Comparison of ENCODE assay signal across 8 cellular contexts in genomic region chr7:25125137-25125946, GRCh38. TPM values are rescaled to one million over a fixed set of nuclear protein-coding genes. Genes with fewer than 3 reads are reported as not detected.
DNase-seq lines count a peak whose midpoint lies in the region; ATAC-seq, FAIRE-seq and TF ChIP-seq lines count a peak whose summit lies in the region.

Gene CYCS, minus strand, starts transcription at chr7:25125260. Its CDS starts 1,141 bp downstream, at chr7:25124119.

- H3K36me3 ChIP-seq in small intestine (ENCODE audit: control insufficient read depth in 2 of 2, insufficient read depth in 2 of 2, low read length in 2 of 2): peaks cover 8 to 10% of the 10 kb centered on the region in 2 donors

- peaks cover 3% of the 10 kb centered on the region for H3K27me3 ChIP-seq in AG04450 (ENCODE audit: control insufficient read depth, insufficient read depth, low read length)
- H3K27me3 ChIP-seq in small intestine (ENCODE audit: control insufficient read depth in 2 of 2, insufficient read depth in 2 of 2, low read length in 2 of 2): no peaks in the 10 kb centered on the region

- H3K27ac ChIP-seq in AG04450 (ENCODE audit: low read depth, low read length) (peak within 1 kb of the TSS; percentile 77), small intestine (ENCODE audit: low read depth in 1 of 2, low read length in 1 of 2) (peak within 1 kb of the TSS; percentile 90 to 95)

- peaks cover 46% of the 10 kb centered on the region for H3K36me3 Mint-ChIP-seq in WTC11

- CTCF ChIA-PET in AG04450 (lab: Charles Lee) (interaction anchor here (0.6 to 4.3 kb wide), 8 partner anchors 12 to 550 kb away, joined by 3 to 13 read pairs (median 4); no protein-coding TSS in a partner anchor), WTC11 (lab: Charles Lee) (interaction anchor here (0.6 to 2.4 kb wide), 10 partner anchors 8 to 1597 kb away, joined by 3 to 13 read pairs (median 6); a partner anchor contains a TSS)

- H3K9me3 Mint-ChIP-seq in WTC11: no peaks in the 10 kb centered on the region

- no peaks in the 10 kb centered on the region for H3K4me1 ChIP-seq in small intestine (ENCODE audit: control insufficient read depth in 2 of 2, insufficient read depth in 1 of 2, low read depth in 1 of 2, low read length in 1 of 2)

- FAIRE-seq in small intestine (lab: Jason Lieb, UNC): no peak

- 1% methylated on average over 66 to 67 of the region's 67 CpGs for WGBS in small intestine, 3 donors

- H3K9me3 ChIP-seq in AG04450 (ENCODE audit: control insufficient read depth, insufficient read depth, low read length) (no peaks in the 10 kb centered on the region; the same call in 1 of the 2 replicates), small intestine (ENCODE audit: control insufficient read depth, low read depth) (no peaks in the 10 kb centered on the region)

- ATAC-seq in GM18909 (IDR thresholded peaks at IDR 0.05; ENCODE audit: poor library complexity, unreplicated experiment): peak; percentile 97
- peak; percentile 95 for ATAC-seq in HG03175 (IDR thresholded peaks at IDR 0.05; ENCODE audit: unreplicated experiment)
- ATAC-seq in WTC11: peak; percentile 97

- POLR2A ChIA-PET in AG04450 (lab: Yijun Ruan, JAX): interaction anchor here (0.6 to 1.9 kb wide), 17 partner anchors 9 to 736 kb away, joined by 3 to 16 read pairs (median 4); partner anchors contain the start of genes OSBPL3 and PALS2
- POLR2A ChIA-PET in WTC11 (lab: Charles Lee): interaction anchor here (0.5 to 1.5 kb wide), 13 partner anchors 9 to 1445 kb away, joined by 3 to 11 read pairs (median 3); a partner anchor contains a TSS

- H3K4me3 ChIP-seq in AG04450 (ENCODE audit: low read depth, low read length): peak within 1 kb of the TSS; percentile 98
- peak within 1 kb of the TSS; percentile 79 to 93 for H3K4me3 ChIP-seq in cardiac fibroblast (replicated peaks in 1 of 2; ENCODE audit: low read depth in 2 of 2, low read length in 2 of 2)
- peak within 1 kb of the TSS; percentile 80 to 85 for H3K4me3 ChIP-seq in small intestine (ENCODE audit: low read depth in 1 of 2, low read length in 2 of 2)

- peak within 1 kb of the TSS; percentile 94 for H3K4me3 Mint-ChIP-seq in WTC11

- peaks cover 26% of the 10 kb centered on the region for H3K27me3 Mint-ChIP-seq in WTC11 (ENCODE audit: low read depth)

- TF ChIP-seq CTCF in AG04450 (IDR thresholded peaks at IDR 0.05; ENCODE audit: low read depth, low read length) (no peak), WTC11 (IDR thresholded peaks at IDR 0.05) (no peak), cardiac fibroblast (IDR thresholded peaks at IDR 0.05; ENCODE audit: low read depth, low read length) (no peak)

- peaks cover 10% of the 10 kb centered on the region for H3K4me1 Mint-ChIP-seq in WTC11

- DNase-seq in AG04450 (ENCODE audit: low read depth, low spot score) (peak; percentile 100), NCI-H226 (peak; percentile 100), WTC11 (ENCODE audit: low spot score) (peak; percentile 99), cardiac fibroblast (ENCODE audit: low read depth in 2 of 2) (peak; percentile 100), iPS-NIHi11 (ENCODE audit: low spot score) (peak; percentile 93), small intestine (peak; percentile 100)

- H3K27ac Mint-ChIP-seq in WTC11: peak within 1 kb of the TSS; percentile 99

TF ChIP-seq in WTC11, 78 proteins besides CTCF, POLR2A, EP300 and RAD21 (continues in another document):
- TF ChIP-seq E2F1 (CRISPR knock-in tag; IDR thresholded peaks at IDR 0.05) (no peak), TEAD1 (CRISPR knock-in tag; IDR thresholded peaks at IDR 0.05) (peak; percentile 90), ZBTB21 (CRISPR knock-in tag; IDR thresholded peaks at IDR 0.05; ENCODE audit: borderline replicate concordance) (peak; percentile 98), JAZF1 (CRISPR knock-in tag; IDR thresholded peaks at IDR 0.05) (no peak), NFATC4 (CRISPR knock-in tag; IDR thresholded peaks at IDR 0.05) (peak; percentile 74; the same call in 1 of the 2 replicates), NFE2L1 (CRISPR knock-in tag; IDR thresholded peaks at IDR 0.05) (peak; percentile 83; the same call in 1 of the 2 replicates), NFYB (CRISPR knock-in tag; conservative IDR thresholded peaks at IDR 0.05; ENCODE audit: low read depth) (peak; percentile 93), ZNF317 (CRISPR knock-in tag; IDR thresholded peaks at IDR 0.05; ENCODE audit: borderline replicate concordance, low read depth) (no peak), AFF4 (CRISPR knock-in tag; IDR thresholded peaks at IDR 0.05; ENCODE audit: borderline replicate concordance) (no peak)
- TF ChIP-seq, protein P1, sequence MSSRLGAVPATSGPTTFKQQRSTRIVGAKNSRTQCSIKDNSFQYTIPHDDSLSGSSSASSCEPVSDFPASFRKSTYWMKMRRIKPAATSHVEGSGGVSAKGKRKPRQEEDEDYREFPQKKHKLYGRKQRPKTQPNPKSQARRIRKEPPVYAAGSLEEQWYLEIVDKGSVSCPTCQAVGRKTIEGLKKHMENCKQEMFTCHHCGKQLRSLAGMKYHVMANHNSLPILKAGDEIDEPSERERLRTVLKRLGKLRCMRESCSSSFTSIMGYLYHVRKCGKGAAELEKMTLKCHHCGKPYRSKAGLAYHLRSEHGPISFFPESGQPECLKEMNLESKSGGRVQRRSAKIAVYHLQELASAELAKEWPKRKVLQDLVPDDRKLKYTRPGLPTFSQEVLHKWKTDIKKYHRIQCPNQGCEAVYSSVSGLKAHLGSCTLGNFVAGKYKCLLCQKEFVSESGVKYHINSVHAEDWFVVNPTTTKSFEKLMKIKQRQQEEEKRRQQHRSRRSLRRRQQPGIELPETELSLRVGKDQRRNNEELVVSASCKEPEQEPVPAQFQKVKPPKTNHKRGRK (CRISPR knock-in tag; IDR thresholded peaks at IDR 0.05; ENCODE audit: borderline replicate concordance): no peak
- TF ChIP-seq, protein P2, sequence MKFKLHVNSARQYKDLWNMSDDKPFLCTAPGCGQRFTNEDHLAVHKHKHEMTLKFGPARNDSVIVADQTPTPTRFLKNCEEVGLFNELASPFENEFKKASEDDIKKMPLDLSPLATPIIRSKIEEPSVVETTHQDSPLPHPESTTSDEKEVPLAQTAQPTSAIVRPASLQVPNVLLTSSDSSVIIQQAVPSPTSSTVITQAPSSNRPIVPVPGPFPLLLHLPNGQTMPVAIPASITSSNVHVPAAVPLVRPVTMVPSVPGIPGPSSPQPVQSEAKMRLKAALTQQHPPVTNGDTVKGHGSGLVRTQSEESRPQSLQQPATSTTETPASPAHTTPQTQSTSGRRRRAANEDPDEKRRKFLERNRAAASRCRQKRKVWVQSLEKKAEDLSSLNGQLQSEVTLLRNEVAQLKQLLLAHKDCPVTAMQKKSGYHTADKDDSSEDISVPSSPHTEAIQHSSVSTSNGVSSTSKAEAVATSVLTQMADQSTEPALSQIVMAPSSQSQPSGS (CRISPR knock-in tag; IDR thresholded peaks at IDR 0.05; ENCODE audit: borderline replicate concordance, low read depth): peak; percentile 87; the same call in 1 of the 2 replicates
- TF ChIP-seq, protein P3, sequence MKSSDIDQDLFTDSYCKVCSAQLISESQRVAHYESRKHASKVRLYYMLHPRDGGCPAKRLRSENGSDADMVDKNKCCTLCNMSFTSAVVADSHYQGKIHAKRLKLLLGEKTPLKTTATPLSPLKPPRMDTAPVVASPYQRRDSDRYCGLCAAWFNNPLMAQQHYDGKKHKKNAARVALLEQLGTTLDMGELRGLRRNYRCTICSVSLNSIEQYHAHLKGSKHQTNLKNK (CRISPR knock-in tag; IDR thresholded peaks at IDR 0.05): peak; percentile 84; the same call in 1 of the 2 replicates

RNA-seq across cellular contexts. Expression of gene CYCS, which starts in this region (rescaled TPM):
- 63.1 and 74.1 TPM in 2 replicates for polyA plus RNA-seq in AG04450 (2011; rRNA removed)
- 8.6 and 16.9 TPM in 2 replicates for polyA minus RNA-seq in AG04450 (2011; rRNA and poly(A)+ RNA removed)
- 215 to 249 TPM (median 217 TPM) in 3 replicates for total RNA-seq in WTC11 (2021)
- polyA plus RNA-seq in small intestine: 100 to 1,000 TPM; 139 to 181 (median 165) TPM

Comparison
In these comparisons a context has a peak if more than half of its experiments do, and no peak if none do; other contexts are left out.
1. Peak in every context shown above with its lines: DNase-seq, ATAC-seq, H3K4me3 ChIP-seq and H3K27ac ChIP-seq.